Comparison of ENCODE assay signal across 8 cellular contexts in the genomic region with DNA sequence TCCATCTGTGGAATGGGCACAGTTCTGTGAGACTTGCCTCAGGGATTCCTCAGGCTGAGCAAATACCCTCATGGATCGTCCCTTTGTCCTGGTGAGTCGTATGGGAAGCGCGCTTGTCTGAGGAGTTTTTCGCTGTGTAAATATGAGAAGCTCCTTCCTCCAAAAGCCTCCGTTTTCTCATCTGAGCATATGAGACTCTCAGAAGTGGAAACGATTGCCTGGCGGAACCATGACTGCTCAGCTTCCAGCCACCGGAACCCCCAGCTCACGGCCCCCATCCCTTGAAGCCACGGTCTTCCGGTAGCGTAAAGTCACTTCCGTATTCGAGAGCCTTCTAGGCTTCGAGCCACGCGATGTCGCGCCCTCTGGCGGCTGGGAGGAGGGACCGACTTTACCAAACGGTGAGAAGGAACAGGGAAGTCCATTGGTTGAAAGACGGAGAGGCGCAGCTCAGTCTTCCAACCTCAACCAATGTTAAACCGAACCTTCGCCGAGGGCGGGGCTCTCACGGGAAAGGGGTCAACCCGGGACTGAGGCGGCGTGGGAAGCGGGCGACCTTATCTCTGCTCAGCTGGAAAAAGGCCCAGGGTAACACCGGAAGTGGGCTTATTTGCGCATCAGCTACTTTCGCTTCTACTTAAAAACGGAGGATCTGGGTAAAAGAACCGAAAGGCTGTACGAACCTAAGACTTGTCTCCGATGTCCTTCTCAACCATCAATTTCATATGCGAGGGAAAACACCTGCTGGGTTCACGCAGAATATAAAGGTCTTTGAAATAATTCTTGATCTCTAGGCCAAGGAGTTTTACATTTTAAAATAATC. TPM values are rescaled to one million over a fixed set of nuclear protein-coding genes. Genes with fewer than 3 reads are reported as not detected.
DNase-seq lines count a peak whose midpoint lies in the region; TF ChIP-seq lines count a peak whose summit lies in the region.

No MANE protein-coding gene starts in this region.

- H2BK15ac ChIP-seq in H9 (ENCODE audit: low read depth, low read length) = no peak overlapping the region

- H4K91ac ChIP-seq in H9 (ENCODE audit: insufficient read length, low read depth, low read length) = no peak overlapping the region

- TF ChIP-seq EP300 in neural cell (conservative IDR thresholded peaks at IDR 0.05; ENCODE audit: poor library complexity, severe bottlenecking) (peak; percentile 61), stomach (IDR thresholded peaks at IDR 0.05) (no peak)

- H3K4me1 ChIP-seq in H9 (ENCODE audit: insufficient read depth, low read length) (peaks cover 6% of the 10 kb centered on the region; the same call in 1 of the 2 replicates), stomach (peaks cover 11 to 31% (median 25%) of the 10 kb centered on the region in 4 donors)

- DNase-seq in GDM1 (lab: John Stamatoyannopoulos, UW) (peak; percentile 99), H9 (peak; percentile 98), M059J (ENCODE audit: low read depth) (peak; percentile 100), SHP77 (lab: John Stamatoyannopoulos, UW) (peak; percentile 99), activated gamma-delta T cell treated with Interleukin-2 at 50 U/mL for 16 hours (peak; percentile 99), fibroblast of villous mesenchyme (ENCODE audit: low read depth) (peak; percentile 100), stomach (peak; percentile 97)

- no peak overlapping the region for H2BK12ac ChIP-seq in H9 (ENCODE audit: insufficient read length, low read depth, low read length)

- no peak overlapping the region for H2BK120ac ChIP-seq in H9 (ENCODE audit: low read depth, low read length, poor library complexity, severe bottlenecking)

- H4K20me1 ChIP-seq in H9 (ENCODE audit: control insufficient read depth, insufficient read depth, insufficient read length) (no peaks in the 10 kb centered on the region), neural cell (ENCODE audit: insufficient read depth) (no peaks in the 10 kb centered on the region)

- intact Hi-C loops in stomach (cut with DNase I; ENCODE audit: low total_unique reads) = no loop called here

- H3K4ac ChIP-seq in H9 (ENCODE audit: low read depth, low read length) = no peak overlapping the region

- H3K4me1 Mint-ChIP-seq in H9 = peaks cover 16 to 18% of the 10 kb centered on the region in 2 experiments

- no peak overlapping the region for H2BK5ac ChIP-seq in H9 (ENCODE audit: insufficient read length, low read length)

- H3K23ac ChIP-seq in H9 (ENCODE audit: insufficient read length, low read depth, low read length) = no peak overlapping the region

- peak overlapping the region; percentile 6 to 74 (median 62); a peak in 5 of 7 replicates for H3K27ac Mint-ChIP-seq in H9

- H3K27ac ChIP-seq in H9 (ENCODE audit: insufficient read length, low read depth, low read length) = no peak overlapping the region
- peak overlapping the region; percentile 78 for H3K27ac ChIP-seq in neural cell (ENCODE audit: low read length)
- H3K27ac ChIP-seq in stomach = peak overlapping the region; percentile 77 to 88 (median 87)

- peaks cover 0 to 8% (median 2%) of the 10 kb centered on the region in 3 experiments; a peak in 5 of 7 replicates for H3K36me3 Mint-ChIP-seq in H9 (ENCODE audit: insufficient read depth in 1 of 3, low read depth in 3 of 3)

- no peaks in the 10 kb centered on the region for H3F3A ChIP-seq in neural cell (ENCODE audit: insufficient read depth, low read length, poor library complexity, severe bottlenecking)

- peak overlapping the region; percentile 81 to 90 for H3K4me3 Mint-ChIP-seq in H9

- H2AK5ac ChIP-seq in H9 (ENCODE audit: insufficient read length, low read length) = no peak overlapping the region

- H2AFZ ChIP-seq in H9 (ENCODE audit: low read length) = peak overlapping the region; percentile 41
- H2AFZ ChIP-seq in neural cell (ENCODE audit: low read depth, low read length) = peak overlapping the region; percentile 84

- H3K36me3 ChIP-seq in neural cell (ENCODE audit: insufficient read depth, low read length) (no peaks in the 10 kb centered on the region), stomach (peaks cover 0 to under 1% (median 0%) of the 10 kb centered on the region in 4 donors)

- peaks cover 32% of the 10 kb centered on the region for H3K27me3 Mint-ChIP-seq in H9 (ENCODE audit: low read depth)

- peak overlapping the region; percentile 53; the same call in 1 of the 2 replicates for H3K14ac ChIP-seq in H9 (ENCODE audit: insufficient read depth, low read length)

- H3K56ac ChIP-seq in H9 (ENCODE audit: insufficient read length, low read depth, low read length) = no peak overlapping the region

- no peaks in the 10 kb centered on the region for H3K79me2 ChIP-seq in H9 (ENCODE audit: insufficient read depth, low read length)
- H3K79me2 ChIP-seq in neural cell (replicated peaks; ENCODE audit: insufficient read depth, low read length) = peaks cover 4% of the 10 kb centered on the region

- H3K4me2 ChIP-seq in H9 (ENCODE audit: insufficient read depth, insufficient read length, low read length) (peak overlapping the region; percentile 46), neural cell (ENCODE audit: low read length) (peak overlapping the region; percentile 79)

- H3K18ac ChIP-seq in H9 (ENCODE audit: insufficient read length, low read depth, low read length) = no peak overlapping the region

- no peaks in the 10 kb centered on the region for H3K79me1 ChIP-seq in H9 (ENCODE audit: insufficient read depth, low read depth, low read length, poor library complexity, severe bottlenecking)

- peak; percentile 91 for TF ChIP-seq CTCF in H9 (conservative IDR thresholded peaks at IDR 0.05)
- TF ChIP-seq CTCF in fibroblast of villous mesenchyme (IDR thresholded peaks at IDR 0.05; ENCODE audit: insufficient read depth, low read depth, low read length) = peak; percentile 95
- TF ChIP-seq CTCF in neural cell (IDR thresholded peaks at IDR 0.05; ENCODE audit: poor library complexity, severe bottlenecking) = peak; percentile 100
- TF ChIP-seq CTCF in stomach (IDR thresholded peaks at IDR 0.05) = peak in 5 of 7 experiments; percentile 75 to 98 (median 86)

- H3K4me3 ChIP-seq in fibroblast of villous mesenchyme (ENCODE audit: low read depth, low read length) = peak overlapping the region; percentile 98
- H3K4me3 ChIP-seq in neural cell (ENCODE audit: low read length) = peak overlapping the region; percentile 83
- peak overlapping the region; percentile 57 to 72 (median 66) for H3K4me3 ChIP-seq in stomach

- H3K9me2 ChIP-seq in neural cell (ENCODE audit: insufficient read depth, low read length) = no peaks in the 10 kb centered on the region

- TF ChIP-seq POLR2A in stomach (IDR thresholded peaks at IDR 0.05) = no peak

- H4K8ac ChIP-seq in H9 (replicated peaks; ENCODE audit: insufficient read length, low read depth, low read length) = no peak overlapping the region

- no peak overlapping the region for H2BK20ac ChIP-seq in H9 (ENCODE audit: low read depth, low read length, poor library complexity, severe bottlenecking)

- WGBS in H9 (ENCODE audit: extremely low coverage, insufficient read length, low lambda C conversion rate) = no CpG with 5 or more reads among the region's 44 CpGs
- 2 to 3% (median 3%) methylated on average over 30 to 44 of the region's 44 CpGs for WGBS in stomach, 5 donors

- TF ChIP-seq RAD21 in neural cell (conservative IDR thresholded peaks at IDR 0.05) = peak; percentile 69

- no peak overlapping the region for H4K5ac ChIP-seq in H9 (ENCODE audit: insufficient read length, low read depth, low read length)

- H3T11ph ChIP-seq in H9 (ENCODE audit: low read length) = no peak overlapping the region

- H3K27me3 ChIP-seq in H9 (ENCODE audit: insufficient read depth, low read length) (no peaks in the 10 kb centered on the region; the same call in 1 of the 2 replicates), neural cell (ENCODE audit: insufficient read depth, low read depth, low read length) (no peaks in the 10 kb centered on the region), stomach (no peaks in the 10 kb centered on the region)

- H3K9me3 ChIP-seq in H9 (ENCODE audit: control insufficient read depth, low read depth, low read length) = no peaks in the 10 kb centered on the region
- no peaks in the 10 kb centered on the region for H3K9me3 ChIP-seq in neural cell (ENCODE audit: low read length)
- H3K9me3 ChIP-seq in stomach = no peaks in the 10 kb centered on the region

- no peaks in the 10 kb centered on the region for H3K23me2 ChIP-seq in H9 (ENCODE audit: insufficient read length, low read depth, low read length, poor library complexity, severe bottlenecking)

- peak overlapping the region; percentile 68 for H3K9ac ChIP-seq in H9 (ENCODE audit: extremely low read depth, insufficient read length, low read length)
- peak overlapping the region; percentile 71 for H3K9ac ChIP-seq in neural cell (ENCODE audit: low read length)

- H3K9me3 Mint-ChIP-seq in H9 = no peaks in the 10 kb centered on the region

TF ChIP-seq in neural cell, 6 proteins besides CTCF, POLR2A, EP300 and RAD21 (continues in another document):
- TF ChIP-seq SMC3 (conservative IDR thresholded peaks at IDR 0.05; ENCODE audit: poor library complexity) = peak; percentile 83
- TF ChIP-seq TAF1 (IDR thresholded peaks at IDR 0.05; ENCODE audit: low read depth) = peak; percentile 86

RNA-seq across cellular contexts. Expression of a gene that starts 46.3 kb away (rescaled TPM):
- total RNA-seq in H9 (2021) (0.39 and 0.50 TPM in 2 replicates), fibroblast of villous mesenchyme (2.6 and 6.8 TPM in 2 replicates), stomach (10 to 100 TPM in 2 of 5 donors, 1 to 10 TPM in 2, not detected in 1; 2.0 to 39.7 (median 6.8) TPM)
- 0.20 and 2.8 TPM in 2 replicates for total RNA-seq in M059J (2014; rRNA removed; shearing (Covaris generic))
- polyA plus RNA-seq in neural cell (22.5 and 22.7 TPM in 2 replicates), stomach (1 to 10 TPM in 2 of 3 donors, under 1 TPM in 1; 0.61 to 2.0 (median 1.1) TPM)
- 16.1 and 19.1 TPM in 2 replicates for polyA minus RNA-seq in neural cell

RNA-seq across cellular contexts. Expression of a gene that starts 54.6 kb away (rescaled TPM):
- 6.9 and 7.3 TPM in 2 replicates for total RNA-seq in H9 (2021)
- 14.4 and 15.6 TPM in 2 replicates for total RNA-seq in M059J (2014; rRNA removed; shearing (Covaris generic))
- 3.9 TPM in 2 replicates for total RNA-seq in fibroblast of villous mesenchyme
- 4.3 and 7.3 TPM in 2 replicates for polyA plus RNA-seq in neural cell
- polyA minus RNA-seq in neural cell = 7.5 and 14.5 TPM in 2 replicates
- total RNA-seq in stomach = 10 to 100 TPM in 2 of 5 donors, 1 to 10 TPM in 3; 2.0 to 18.1 (median 4.5) TPM
- polyA plus RNA-seq in stomach = 1 to 10 TPM in 2 of 3 donors, under 1 TPM in 1; 0.76 to 3.2 (median 3.1) TPM
